ENCODE assay signal across 10 cellular contexts in the genomic region with DNA sequence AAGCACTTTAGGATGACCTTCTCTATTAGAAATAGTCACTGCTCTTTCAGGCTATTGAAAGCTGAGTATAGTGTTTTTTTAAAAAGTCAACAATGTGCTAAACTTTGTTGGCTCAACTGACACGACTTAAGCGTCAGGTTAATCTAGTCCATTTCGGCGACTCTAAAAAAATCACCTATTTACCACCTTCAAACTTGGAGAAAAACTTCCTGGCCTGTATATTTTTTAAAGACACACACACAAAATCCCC.
DNase-seq lines count a peak whose midpoint lies in the region; ATAC-seq lines count a peak whose summit lies in the region.
"Had no signal": no experiment of that assay in that cellular context is flagged by ENCODE, and none has a peak within 500 bp of the region (broad histone marks: within the 10 kb centered on the region; RNA-seq: fewer than 3 reads in every experiment).

No MANE protein-coding gene starts in this region.

- CTCF ChIA-PET in activated CD4-positive, alpha-beta T cell treated with anti-CD3 and anti-CD28 coated beads, Interleukin-2, amount 10 ng/mL, durations not matched to agents 7 days and 5 days (lab: Charles Lee) = interaction anchor here (0.7 to 2.8 kb wide), 3 partner anchors 11 to 519 kb away, joined by 3 to 9 read pairs (median 3); no protein-coding TSS in a partner anchor

- no peaks in the 10 kb centered on the region for H3K9me3 Mint-ChIP-seq in activated CD4-positive, alpha-beta T cell treated with anti-CD3 and anti-CD28 coated beads, Interleukin-2, amount 10 ng/mL, durations not matched to agents 7 days and 5 days
- H3K9me3 Mint-ChIP-seq in activated naive CD8-positive, alpha-beta T cell treated with anti-CD3 and anti-CD28 coated beads, Interleukin-2, amount 10 ng/mL, durations not matched to agents 7 days and 5 days = no peaks in the 10 kb centered on the region
- H3K9me3 Mint-ChIP-seq: central memory CD8-positive, alpha-beta T cell had no signal

- H3K27ac Mint-ChIP-seq in activated CD4-positive, alpha-beta T cell treated with anti-CD3 and anti-CD28 coated beads, Interleukin-2, amount 10 ng/mL, durations not matched to agents 7 days and 5 days = peak overlapping the region; percentile 96
- H3K27ac Mint-ChIP-seq in activated naive CD8-positive, alpha-beta T cell treated with anti-CD3 and anti-CD28 coated beads, Interleukin-2, amount 10 ng/mL, durations not matched to agents 7 days and 5 days = peak overlapping the region; percentile 85

- peak overlapping the region; percentile 76 for H3K27ac ChIP-seq in substantia nigra (ENCODE audit: low read depth, low read length, poor library complexity, severe bottlenecking)

- DNase-seq in activated CD4-positive, alpha-beta T cell treated with anti-CD3 and anti-CD28 coated beads, Interleukin-2, amount 10 ng/mL, durations not matched to agents 7 days and 5 days = no peak
- DNase-seq in activated CD4-positive, alpha-beta T cell treated with anti-CD3 and anti-CD28 coated beads, Interleukin-2, amount 50 U/mL, for 48 hours = no peak
- DNase-seq in activated naive CD8-positive, alpha-beta T cell treated with anti-CD3 and anti-CD28 coated beads, Interleukin-2, amount 10 ng/mL, durations not matched to agents 7 days and 5 days = no peak
- no peak for DNase-seq in left lobe of liver (ENCODE audit: low spot score)
- no peak for DNase-seq in substantia nigra (lab: John Stamatoyannopoulos, UW)
- no peak for DNase-seq in GDM1 (lab: John Stamatoyannopoulos, UW)
- DNase-seq in GM03348 (ENCODE audit: low spot score) = no peak
- DNase-seq in EL = no peak

- peak overlapping the region; percentile 86 for H3K4me3 Mint-ChIP-seq in activated CD4-positive, alpha-beta T cell treated with anti-CD3 and anti-CD28 coated beads, Interleukin-2, amount 10 ng/mL, durations not matched to agents 7 days and 5 days
- peak overlapping the region; percentile 84 for H3K4me3 Mint-ChIP-seq in activated naive CD8-positive, alpha-beta T cell treated with anti-CD3 and anti-CD28 coated beads, Interleukin-2, amount 10 ng/mL, durations not matched to agents 7 days and 5 days
- H3K4me3 Mint-ChIP-seq: central memory CD8-positive, alpha-beta T cell had no signal

- peaks cover 65% of the 10 kb centered on the region for H3K4me1 Mint-ChIP-seq in activated CD4-positive, alpha-beta T cell treated with anti-CD3 and anti-CD28 coated beads, Interleukin-2, amount 10 ng/mL, durations not matched to agents 7 days and 5 days
- H3K4me1 Mint-ChIP-seq in activated naive CD8-positive, alpha-beta T cell treated with anti-CD3 and anti-CD28 coated beads, Interleukin-2, amount 10 ng/mL, durations not matched to agents 7 days and 5 days = peaks cover 46% of the 10 kb centered on the region

- H3K27me3 Mint-ChIP-seq in activated CD4-positive, alpha-beta T cell treated with anti-CD3 and anti-CD28 coated beads, Interleukin-2, amount 10 ng/mL, durations not matched to agents 7 days and 5 days = no peaks in the 10 kb centered on the region
- H3K27me3 Mint-ChIP-seq in activated naive CD8-positive, alpha-beta T cell treated with anti-CD3 and anti-CD28 coated beads, Interleukin-2, amount 10 ng/mL, durations not matched to agents 7 days and 5 days = no peaks in the 10 kb centered on the region
- H3K27me3 Mint-ChIP-seq: central memory CD8-positive, alpha-beta T cell had no signal

- ATAC-seq in activated naive CD8-positive, alpha-beta T cell treated with anti-CD3 and anti-CD28 coated beads, Interleukin-2, amount 10 ng/mL, durations not matched to agents 7 days and 5 days (ENCODE audit: low read depth) = no peak
- peak; percentile 38 for ATAC-seq in left lobe of liver
- ATAC-seq: HCT116 had no signal

- POLR2A ChIA-PET in activated CD4-positive, alpha-beta T cell treated with anti-CD3 and anti-CD28 coated beads, Interleukin-2, amount 10 ng/mL, durations not matched to agents 7 days and 5 days (lab: Charles Lee) = no interaction called here
- POLR2A ChIA-PET in activated naive CD8-positive, alpha-beta T cell treated with anti-CD3 and anti-CD28 coated beads, Interleukin-2, amount 10 ng/mL, durations not matched to agents 7 days and 5 days (lab: Charles Lee) = interaction anchor here (0.6 to 6.7 kb wide), 10 partner anchors 10 to 517 kb away, joined by 3 to 45 read pairs (median 3); partner anchors contain the start of gene FOXP1

- H3K36me3 Mint-ChIP-seq in activated CD4-positive, alpha-beta T cell treated with anti-CD3 and anti-CD28 coated beads, Interleukin-2, amount 10 ng/mL, durations not matched to agents 7 days and 5 days (ENCODE audit: low read depth) = peaks cover 9% of the 10 kb centered on the region
- no peaks in the 10 kb centered on the region for H3K36me3 Mint-ChIP-seq in activated naive CD8-positive, alpha-beta T cell treated with anti-CD3 and anti-CD28 coated beads, Interleukin-2, amount 10 ng/mL, durations not matched to agents 7 days and 5 days
